Comparison of ENCODE assay signal across 23 cellular contexts in the genomic region with DNA sequence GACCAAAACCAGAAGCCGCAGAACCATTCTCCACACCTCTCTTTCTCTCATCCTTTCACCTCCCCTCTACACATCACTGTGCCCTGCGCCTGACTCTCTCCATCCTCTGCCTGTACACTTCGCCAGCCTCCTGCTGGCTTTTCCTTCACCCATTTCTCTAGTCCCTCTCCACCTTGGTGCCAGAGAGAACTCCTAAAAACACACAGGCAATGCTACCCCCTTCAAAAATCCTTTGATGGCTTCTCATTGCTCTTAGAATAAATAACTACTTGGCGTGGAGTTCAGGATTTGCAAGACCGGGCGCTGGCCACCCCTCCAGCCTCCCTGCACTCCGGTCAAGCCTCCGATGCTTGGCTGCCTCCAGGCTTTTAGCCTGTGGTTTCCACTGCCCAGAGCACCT. TPM values are rescaled to one million over a fixed set of nuclear protein-coding genes. Genes with fewer than 3 reads are reported as not detected.
DNase-seq lines count a peak whose midpoint lies in the region; ATAC-seq and TF ChIP-seq lines count a peak whose summit lies in the region.
"Had no signal": no experiment of that assay in that cellular context is flagged by ENCODE, and none has a peak within 500 bp of the region (broad histone marks: within the 10 kb centered on the region; RNA-seq: fewer than 3 reads in every experiment).

No MANE protein-coding gene starts in this region.

- no peak for TF ChIP-seq POLR2A in thyroid gland (IDR thresholded peaks at IDR 0.05)

- no peaks in the 10 kb centered on the region for H3K9me3 Mint-ChIP-seq in activated naive CD4-positive, alpha-beta T cell treated with anti-CD3 and anti-CD28 coated beads for 36 hours
- no peaks in the 10 kb centered on the region for H3K9me3 Mint-ChIP-seq in mesothelial cell of epicardium
- H3K9me3 Mint-ChIP-seq in T-cell = no peaks in the 10 kb centered on the region
- H3K9me3 Mint-ChIP-seq: CD4-positive, alpha-beta T cell; HFFc6 had no signal

- no peaks in the 10 kb centered on the region for H3K36me3 Mint-ChIP-seq in activated naive CD4-positive, alpha-beta T cell treated with anti-CD3 and anti-CD28 coated beads for 36 hours (ENCODE audit: low read depth)
- peaks cover 30% of the 10 kb centered on the region for H3K36me3 Mint-ChIP-seq in mesothelial cell of epicardium
- peaks cover 5% of the 10 kb centered on the region for H3K36me3 Mint-ChIP-seq in T-cell

- H3K27ac ChIP-seq in WERI-Rb-1 (peak overlapping the region; percentile 71), thyroid gland (peak overlapping the region in 1 of 3 donors; percentile 39)
- H3K27ac ChIP-seq: A549 had no signal

- no peak overlapping the region for H3K4me3 Mint-ChIP-seq in activated naive CD4-positive, alpha-beta T cell treated with anti-CD3 and anti-CD28 coated beads for 36 hours
- no peak overlapping the region for H3K4me3 Mint-ChIP-seq in mesothelial cell of epicardium
- H3K4me3 Mint-ChIP-seq in T-cell = no peak overlapping the region
- H3K4me3 Mint-ChIP-seq: B cell; CD4-positive, alpha-beta T cell; HFFc6 had no signal

- H3K27me3 ChIP-seq in WERI-Rb-1 (ENCODE audit: insufficient read depth, low read depth, severe bottlenecking) = no peaks in the 10 kb centered on the region
- no peaks in the 10 kb centered on the region for H3K27me3 ChIP-seq in thyroid gland

- H3K36me3 ChIP-seq in WERI-Rb-1 (peaks cover 41% of the 10 kb centered on the region), thyroid gland (no peaks in the 10 kb centered on the region)

- peak overlapping the region; percentile 8 for H3K27ac Mint-ChIP-seq in activated naive CD4-positive, alpha-beta T cell treated with anti-CD3 and anti-CD28 coated beads for 36 hours
- H3K27ac Mint-ChIP-seq in mesothelial cell of epicardium = peak overlapping the region; percentile 89
- peak overlapping the region in 1 of 2 donors; percentile 43 for H3K27ac Mint-ChIP-seq in T-cell
- H3K27ac Mint-ChIP-seq: B cell; CD4-positive, alpha-beta T cell; HFFc6 had no signal

- WGBS in thyroid gland, 2 donors = 52 to 67% methylated on average over 8 of the region's 8 CpGs

- H3K4me3 ChIP-seq in WERI-Rb-1 (ENCODE audit: low read depth, low read length) (no peak overlapping the region), thyroid gland (replicated peaks in 1 of 3) (no peak overlapping the region)
- H3K4me3 ChIP-seq: A549 had no signal

- intact Hi-C loops in activated naive CD4-positive, alpha-beta T cell treated with anti-CD3 and anti-CD28 coated beads for 36 hours (cut with micrococcal nuclease) = no loop called here
- intact Hi-C loops in thyroid gland (cut with DNase I) = no loop called here

- POLR2A ChIA-PET in T-cell (lab: Charles Lee) = no interaction called here

- H3K9me3 ChIP-seq in WERI-Rb-1 (ENCODE audit: severe bottlenecking) (no peaks in the 10 kb centered on the region), thyroid gland (no peaks in the 10 kb centered on the region)
- H3K9me3 ChIP-seq: A549 had no signal

- TF ChIP-seq CTCF in WERI-Rb-1 (IDR thresholded peaks at IDR 0.05; ENCODE audit: low read depth, low read length) = no peak
- TF ChIP-seq CTCF in mesothelial cell of epicardium (IDR thresholded peaks at IDR 0.05; ENCODE audit: unreplicated experiment) = no peak
- no peak for TF ChIP-seq CTCF in thyroid gland (IDR thresholded peaks at IDR 0.05)

- H3K27me3 Mint-ChIP-seq in activated naive CD4-positive, alpha-beta T cell treated with anti-CD3 and anti-CD28 coated beads for 36 hours (ENCODE audit: low read depth) = peaks cover 42% of the 10 kb centered on the region
- H3K27me3 Mint-ChIP-seq in mesothelial cell of epicardium (ENCODE audit: low read depth) = no peaks in the 10 kb centered on the region
- peaks cover 49 to 62% of the 10 kb centered on the region in 2 donors for H3K27me3 Mint-ChIP-seq in T-cell

- CTCF ChIA-PET in activated naive CD4-positive, alpha-beta T cell treated with anti-CD3 and anti-CD28 coated beads for 36 hours (lab: Charles Lee) = interaction anchor here (0.9 to 1.3 kb wide), 2 partner anchors 29 to 36 kb away, joined by 3 to 4 read pairs; no protein-coding TSS in a partner anchor
- CTCF ChIA-PET in T-cell (lab: Charles Lee) = no interaction called here

- H3K4me1 Mint-ChIP-seq in activated naive CD4-positive, alpha-beta T cell treated with anti-CD3 and anti-CD28 coated beads for 36 hours (ENCODE audit: low read depth) = peaks cover 18% of the 10 kb centered on the region
- H3K4me1 Mint-ChIP-seq in mesothelial cell of epicardium (peaks cover 58% of the 10 kb centered on the region), T-cell (peaks cover 12 to 20% (median 14%) of the 10 kb centered on the region in 3 donors)

- ATAC-seq in T-cell (replicated peaks in 1 of 4) = no peak
- ATAC-seq: A549 had no signal

- DNase-seq in activated naive CD4-positive, alpha-beta T cell treated with anti-CD3 and anti-CD28 coated beads for 36 hours = no peak
- DNase-seq in activated naive CD4-positive, alpha-beta T cell (lab: John Stamatoyannopoulos, UW) = no peak
- no peak for DNase-seq in WERI-Rb-1
- DNase-seq in mesothelial cell of epicardium (ENCODE audit: low spot score in 2 of 2, unreplicated experiment in 2 of 2) = no peak
- peak; percentile 41 to 47 for DNase-seq in thyroid gland
- DNase-seq in T-cell = no peak
- no peak for DNase-seq in D341Med (ENCODE audit: low spot score)
- DNase-seq in EL = no peak
- DNase-seq: CD4-positive, alpha-beta T cell; COR-L47; DMS 273 treated with DMSO at 0.1 percent for 48 hours; GDM1; H7; HFFc6; Kasumi-1; NCI-H1694; NCI-H2081; NCI-H446; Right ventricle myocardium superior had no signal

- H3K4me1 ChIP-seq in thyroid gland = peaks cover 34 to 43% of the 10 kb centered on the region in 2 donors

RNA-seq across cellular contexts. Expression of a gene that starts 8.6 kb away (rescaled TPM):
- total RNA-seq in activated naive CD4-positive, alpha-beta T cell treated with anti-CD3 and anti-CD28 coated beads for 36 hours = under 1 TPM; 0.45 to 0.72 TPM
- total RNA-seq in mesothelial cell of epicardium = 676 to 704 TPM (median 686 TPM) in 3 replicates
- total RNA-seq in thyroid gland = 10 to 100 TPM in 1 of 4 donors, 1 to 10 TPM in 2, not detected in 1; 3.0 to 15.3 (median 4.5) TPM
- 1 to 10 TPM in 4 of 5 donors, under 1 TPM in 1; 0.76 to 3.6 (median 1.6) TPM for total RNA-seq in T-cell

RNA-seq across cellular contexts. Expression of a gene that starts 19.5 kb away (rescaled TPM):
- total RNA-seq in activated naive CD4-positive, alpha-beta T cell treated with anti-CD3 and anti-CD28 coated beads for 36 hours = not detected
- 53.8 to 56.9 TPM (median 56.8 TPM) in 3 replicates for total RNA-seq in mesothelial cell of epicardium
- 10 to 100 TPM in 2 of 4 donors, 1 to 10 TPM in 2; 4.3 to 10.4 (median 9.0) TPM for total RNA-seq in thyroid gland
- total RNA-seq in T-cell = under 1 TPM in 3 of 5 donors, not detected in 2; 0.10 to 0.35 (median 0.25) TPM
- total RNA-seq: CD4-positive, alpha-beta T cell; MCF 10A; OCI-LY7 had no signal

RNA-seq across cellular contexts. Expression of a gene that starts 31.5 kb away (rescaled TPM):
- total RNA-seq in activated naive CD4-positive, alpha-beta T cell treated with anti-CD3 and anti-CD28 coated beads for 36 hours = 10 to 100 TPM; 35.3 to 35.5 TPM
- total RNA-seq in mesothelial cell of epicardium = 36.9 to 39.2 TPM (median 39.0 TPM) in 3 replicates
- 10 to 100 TPM; 15.5 to 33.4 (median 25.3) TPM for total RNA-seq in thyroid gland
- 10 to 100 TPM; 13.0 to 36.1 (median 32.3) TPM for total RNA-seq in T-cell

RNA-seq across cellular contexts. Expression of a gene that starts 31.8 kb away (rescaled TPM):
- total RNA-seq in activated naive CD4-positive, alpha-beta T cell treated with anti-CD3 and anti-CD28 coated beads for 36 hours = 10 to 100 TPM; 24.8 to 28.7 TPM
- total RNA-seq in mesothelial cell of epicardium (37.3 to 41.9 TPM (median 39.3 TPM) in 3 replicates), thyroid gland (10 to 100 TPM; 13.6 to 34.9 (median 18.2) TPM), T-cell (10 to 100 TPM; 35.3 to 63.7 (median 44.3) TPM)

RNA-seq across cellular contexts. Expression of a gene that starts 44.1 kb away (rescaled TPM):
- total RNA-seq in activated naive CD4-positive, alpha-beta T cell treated with anti-CD3 and anti-CD28 coated beads for 36 hours = 100 to 1,000 TPM in 1 of 2 experiments, 10 to 100 TPM in 1; 91.1 to 114 TPM
- 35.5 to 40.5 TPM (median 38.4 TPM) in 3 replicates for total RNA-seq in mesothelial cell of epicardium
- total RNA-seq in thyroid gland = 10 to 100 TPM; 22.9 to 55.6 (median 35.9) TPM
- total RNA-seq in T-cell = 10 to 100 TPM; 23.8 to 66.6 (median 52.6) TPM

Comparison
In these comparisons a context has a peak if more than half of its experiments do, and no peak if none do; other contexts are left out.
1. DNase-seq: peak in thyroid gland (2 of 2); none in activated naive CD4-positive, alpha-beta T cell treated with anti-CD3 and anti-CD28 coated beads for 36 hours (single experiment), activated naive CD4-positive, alpha-beta T cell (0 of 4), WERI-Rb-1 (single experiment), mesothelial cell of epicardium (0 of 2), T-cell (0 of 34), D341Med (single experiment) and EL (single experiment).
2. RNA of a gene that starts 8.6 kb away (total RNA-seq): 676 to 704 TPM in mesothelial cell of epicardium; 3.0 to 15.3 TPM in thyroid gland, 0.76 to 3.6 TPM in T-cell and 0.45 to 0.72 TPM in activated naive CD4-positive, alpha-beta T cell treated with anti-CD3 and anti-CD28 coated beads for 36 hours; every median in the first group is over 10 times any median in the second.